ENCODE assay signal across 21 cellular contexts in the genomic region with DNA sequence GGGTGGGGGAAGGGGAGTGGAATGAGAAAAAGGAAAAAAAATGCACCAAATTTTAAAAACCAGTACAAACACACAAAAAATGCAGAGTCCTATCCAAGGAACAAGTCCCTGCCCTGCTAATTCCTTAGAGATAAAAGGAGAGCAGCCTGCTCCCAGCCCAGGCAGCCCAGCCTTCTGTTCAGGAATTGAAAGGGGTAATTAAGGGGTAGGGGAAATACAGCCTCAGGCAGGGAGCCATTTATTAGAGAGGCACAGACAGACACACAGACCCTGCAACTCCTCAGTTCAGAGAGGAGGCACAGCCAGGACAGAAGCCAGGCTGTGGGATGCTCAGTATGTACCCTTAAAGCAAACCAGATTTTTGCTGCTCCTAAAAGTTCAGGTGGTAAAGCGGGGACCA.
DNase-seq lines count a peak whose midpoint lies in the region; TF ChIP-seq lines count a peak whose summit lies in the region.
"Had no signal": no experiment of that assay in that cellular context is flagged by ENCODE, and none has a peak within 500 bp of the region (broad histone marks: within the 10 kb centered on the region; RNA-seq: fewer than 3 reads in every experiment).

No MANE protein-coding gene starts in this region.

- no peaks in the 10 kb centered on the region for H3K36me3 Mint-ChIP-seq in activated naive CD4-positive, alpha-beta T cell treated with anti-CD3 and anti-CD28 coated beads, Interleukin-2, amount 10 ng/mL, durations not matched to agents 7 days and 5 days
- H3K36me3 Mint-ChIP-seq: CD4-positive, alpha-beta memory T cell had no signal

- H2AFZ ChIP-seq in neuronal stem cell (ENCODE audit: low read length) = no peak overlapping the region
- H2AFZ ChIP-seq: GM23338 had no signal

- H3K23ac ChIP-seq in neuronal stem cell (ENCODE audit: low read depth, low read length, poor library complexity) = no peak overlapping the region

- H3K27me3 Mint-ChIP-seq in activated naive CD4-positive, alpha-beta T cell treated with anti-CD3 and anti-CD28 coated beads, Interleukin-2, amount 10 ng/mL, durations not matched to agents 7 days and 5 days = peaks cover 39% of the 10 kb centered on the region

- no peak overlapping the region for H2BK12ac ChIP-seq in neuronal stem cell (ENCODE audit: low read length)

- no peak overlapping the region for H3K4me2 ChIP-seq in neuronal stem cell (ENCODE audit: insufficient read depth, low read length, poor library complexity, severe bottlenecking)
- H3K4me2 ChIP-seq: GM23338 had no signal

- H3K4me1 Mint-ChIP-seq in activated naive CD4-positive, alpha-beta T cell treated with anti-CD3 and anti-CD28 coated beads, Interleukin-2, amount 10 ng/mL, durations not matched to agents 7 days and 5 days = no peaks in the 10 kb centered on the region
- H3K4me1 Mint-ChIP-seq: CD4-positive, alpha-beta memory T cell; GM23338 had no signal

- no peak overlapping the region for H2AK5ac ChIP-seq in neuronal stem cell (ENCODE audit: low read depth, low read length)

- peaks cover 0 to 7% (median 0%) of the 10 kb centered on the region in 3 experiments for H3K27me3 ChIP-seq in neuronal stem cell (ENCODE audit: control insufficient read depth in 3 of 3, insufficient read depth in 3 of 3, low read depth in 1 of 3, low read length in 3 of 3)
- H3K27me3 ChIP-seq: MG63, SJSA1 had no signal

- no peak overlapping the region for H3K27ac Mint-ChIP-seq in activated naive CD4-positive, alpha-beta T cell treated with anti-CD3 and anti-CD28 coated beads, Interleukin-2, amount 10 ng/mL, durations not matched to agents 7 days and 5 days
- H3K27ac Mint-ChIP-seq: CD4-positive, alpha-beta memory T cell; GM23338 had no signal

- H2BK120ac ChIP-seq in neuronal stem cell (ENCODE audit: low read depth, low read length) = no peak overlapping the region

- no CpG with 5 or more reads among the region's 1 CpG for WGBS in neuronal stem cell (ENCODE audit: extremely low coverage in 2 of 2, insufficient read length in 2 of 2, insufficient replicate concordance in 1 of 2), 2 donors

- DNase-seq in NCI-H1694 treated with DMSO at 0.1 percent for 48 hours (lab: John Stamatoyannopoulos, UW) = peak; percentile 2
- DNase-seq in NCI-H1694 (lab: John Stamatoyannopoulos, UW) = no peak
- peak; percentile 59 for DNase-seq in NCI-H146 (lab: John Stamatoyannopoulos, UW)
- peak; percentile 35 for DNase-seq in neuronal stem cell (ENCODE audit: low spot score)
- no peak for DNase-seq in AML-193 (lab: John Stamatoyannopoulos, UW)
- DNase-seq in activated naive CD4-positive, alpha-beta T cell treated with anti-CD3 and anti-CD28 coated beads, Interleukin-2, amount 10 ng/mL, durations not matched to agents 7 days and 5 days = no peak
- no peak for DNase-seq in ecto neural progenitor cell (ENCODE audit: low spot score)
- DNase-seq: CD4-positive, alpha-beta memory T cell; DMS53; EL; HCEC 1CT; Kasumi-1; MG63; NCI-H1092; NCI-H2029; NCI-H510A; NCI-H82; SW 1271 had no signal

- H3K18ac ChIP-seq in neuronal stem cell (ENCODE audit: low read length) = peak overlapping the region; percentile 11

- H3K14ac ChIP-seq in neuronal stem cell (ENCODE audit: low read length) = no peak overlapping the region

- H3K4me1 ChIP-seq in neuronal stem cell (ENCODE audit: control insufficient read depth in 2 of 2, insufficient read depth in 1 of 2, low read depth in 1 of 2, low read length in 2 of 2) = peaks cover 0 to 11% of the 10 kb centered on the region in 2 donors
- H3K4me1 ChIP-seq: SJSA1 had no signal

- H3K4me3 Mint-ChIP-seq in activated naive CD4-positive, alpha-beta T cell treated with anti-CD3 and anti-CD28 coated beads, Interleukin-2, amount 10 ng/mL, durations not matched to agents 7 days and 5 days = no peak overlapping the region
- H3K4me3 Mint-ChIP-seq: CD4-positive, alpha-beta memory T cell; GM23338 had no signal

- no peaks in the 10 kb centered on the region for H3K9me3 ChIP-seq in neuronal stem cell (replicated peaks in 1 of 2; ENCODE audit: control insufficient read depth in 2 of 2, insufficient read depth in 1 of 2, low read depth in 1 of 2, low read length in 2 of 2)
- H3K9me3 ChIP-seq: MG63, SJSA1 had no signal

- CTCF ChIA-PET in activated naive CD4-positive, alpha-beta T cell treated with anti-CD3 and anti-CD28 coated beads, Interleukin-2, amount 10 ng/mL, durations not matched to agents 7 days and 5 days (lab: Charles Lee) = no interaction called here

- H2BK5ac ChIP-seq in neuronal stem cell (ENCODE audit: low read length) = no peak overlapping the region

- H4K91ac ChIP-seq in neuronal stem cell (ENCODE audit: low read depth, low read length, poor library complexity) = no peak overlapping the region

- H3K9me3 Mint-ChIP-seq in activated naive CD4-positive, alpha-beta T cell treated with anti-CD3 and anti-CD28 coated beads, Interleukin-2, amount 10 ng/mL, durations not matched to agents 7 days and 5 days = no peaks in the 10 kb centered on the region

- H3K27ac ChIP-seq in VCaP (peak overlapping the region; percentile 84), neuronal stem cell (replicated peaks; ENCODE audit: low read length) (peak overlapping the region; percentile 5)
- H3K27ac ChIP-seq: SJSA1 had no signal

- no peak overlapping the region for H4K8ac ChIP-seq in neuronal stem cell (ENCODE audit: low read depth, low read length)

- H2BK15ac ChIP-seq in neuronal stem cell (ENCODE audit: low read length) = no peak overlapping the region

- H3K4me3 ChIP-seq in neuronal stem cell (ENCODE audit: low read length in 2 of 2) = no peak overlapping the region
- H3K4me3 ChIP-seq: GM23338, MG63, SJSA1 had no signal

- no peaks in the 10 kb centered on the region for H3K79me1 ChIP-seq in neuronal stem cell (ENCODE audit: low read depth, low read length)

- H3K9ac ChIP-seq in neuronal stem cell (ENCODE audit: low read depth, low read length, poor library complexity) = no peak overlapping the region

- no peaks in the 10 kb centered on the region for H3K36me3 ChIP-seq in neuronal stem cell (replicated peaks in 1 of 2; ENCODE audit: control insufficient read depth in 2 of 2, insufficient read depth in 2 of 2, low read length in 2 of 2)
- H3K36me3 ChIP-seq: SJSA1 had no signal

- H3K4ac ChIP-seq in neuronal stem cell (ENCODE audit: low read length) = no peak overlapping the region

- no peak for TF ChIP-seq CTCF in VCaP (conservative IDR thresholded peaks at IDR 0.05)

Comparison
In these comparisons a context has a peak if more than half of its experiments do, and no peak if none do; other contexts are left out.
1. DNase-seq: peak in NCI-H1694 treated with DMSO at 0.1 percent for 48 hours (single experiment), NCI-H146 (single experiment) and neuronal stem cell (single experiment); none in NCI-H1694 (single experiment), AML-193 (0 of 2), activated naive CD4-positive, alpha-beta T cell treated with anti-CD3 and anti-CD28 coated beads, Interleukin-2, amount 10 ng/mL, durations not matched to agents 7 days and 5 days (single experiment) and ecto neural progenitor cell (single experiment).